In the genomic region with DNA sequence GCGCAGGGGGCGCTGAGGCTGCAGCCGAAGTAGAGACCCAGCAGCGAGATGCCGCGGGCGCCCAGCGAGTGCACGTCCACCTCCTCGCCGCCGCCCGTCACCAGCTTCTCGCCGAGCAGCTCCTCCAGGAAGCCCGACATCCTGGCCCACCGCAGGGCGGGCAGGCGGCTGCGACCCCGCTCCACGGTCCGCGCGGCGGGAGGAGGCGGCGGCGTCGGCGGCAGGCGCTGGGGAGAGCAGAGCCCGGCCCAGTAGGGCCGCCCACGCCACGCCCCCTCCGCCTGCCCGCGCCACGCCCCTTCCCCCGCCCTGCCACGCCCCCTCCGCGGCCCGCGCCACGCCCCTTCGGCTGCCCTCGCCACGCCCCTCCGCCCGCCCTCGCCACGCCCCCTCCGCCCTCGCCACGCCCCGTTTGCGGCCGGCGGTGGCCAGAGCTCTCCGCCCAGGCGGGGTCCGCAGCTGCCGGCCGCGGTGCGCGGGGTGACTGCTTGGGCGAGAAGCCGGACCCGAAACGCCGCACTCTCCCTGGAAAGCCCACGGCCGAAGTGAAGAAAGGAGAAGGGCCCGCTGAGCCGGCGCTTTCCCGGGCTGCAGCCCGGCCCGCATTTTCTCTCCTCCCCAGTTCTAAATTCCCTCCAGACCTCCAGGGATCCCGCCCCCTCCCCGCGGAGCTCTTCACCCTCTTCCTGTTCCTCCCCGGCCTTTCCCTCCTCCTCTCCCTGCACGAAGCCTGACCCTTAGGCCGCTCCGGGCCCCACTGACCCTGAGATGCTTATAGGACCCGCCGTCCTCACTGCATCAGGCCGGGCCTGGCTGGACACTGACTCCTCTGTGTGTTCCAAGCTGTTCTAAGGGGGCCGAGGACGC, we compare ENCODE assay signal across 1 cellular context.
TF ChIP-seq lines count a peak whose summit lies in the region.

Gene NXN, minus strand, starts transcription at position 238 of the 867 bp plus-strand sequence.

TF ChIP-seq in HepG2, 621 proteins besides CTCF, POLR2A, EP300 and RAD21 (continued from another document and continues in another):
- TF ChIP-seq, protein P1, sequence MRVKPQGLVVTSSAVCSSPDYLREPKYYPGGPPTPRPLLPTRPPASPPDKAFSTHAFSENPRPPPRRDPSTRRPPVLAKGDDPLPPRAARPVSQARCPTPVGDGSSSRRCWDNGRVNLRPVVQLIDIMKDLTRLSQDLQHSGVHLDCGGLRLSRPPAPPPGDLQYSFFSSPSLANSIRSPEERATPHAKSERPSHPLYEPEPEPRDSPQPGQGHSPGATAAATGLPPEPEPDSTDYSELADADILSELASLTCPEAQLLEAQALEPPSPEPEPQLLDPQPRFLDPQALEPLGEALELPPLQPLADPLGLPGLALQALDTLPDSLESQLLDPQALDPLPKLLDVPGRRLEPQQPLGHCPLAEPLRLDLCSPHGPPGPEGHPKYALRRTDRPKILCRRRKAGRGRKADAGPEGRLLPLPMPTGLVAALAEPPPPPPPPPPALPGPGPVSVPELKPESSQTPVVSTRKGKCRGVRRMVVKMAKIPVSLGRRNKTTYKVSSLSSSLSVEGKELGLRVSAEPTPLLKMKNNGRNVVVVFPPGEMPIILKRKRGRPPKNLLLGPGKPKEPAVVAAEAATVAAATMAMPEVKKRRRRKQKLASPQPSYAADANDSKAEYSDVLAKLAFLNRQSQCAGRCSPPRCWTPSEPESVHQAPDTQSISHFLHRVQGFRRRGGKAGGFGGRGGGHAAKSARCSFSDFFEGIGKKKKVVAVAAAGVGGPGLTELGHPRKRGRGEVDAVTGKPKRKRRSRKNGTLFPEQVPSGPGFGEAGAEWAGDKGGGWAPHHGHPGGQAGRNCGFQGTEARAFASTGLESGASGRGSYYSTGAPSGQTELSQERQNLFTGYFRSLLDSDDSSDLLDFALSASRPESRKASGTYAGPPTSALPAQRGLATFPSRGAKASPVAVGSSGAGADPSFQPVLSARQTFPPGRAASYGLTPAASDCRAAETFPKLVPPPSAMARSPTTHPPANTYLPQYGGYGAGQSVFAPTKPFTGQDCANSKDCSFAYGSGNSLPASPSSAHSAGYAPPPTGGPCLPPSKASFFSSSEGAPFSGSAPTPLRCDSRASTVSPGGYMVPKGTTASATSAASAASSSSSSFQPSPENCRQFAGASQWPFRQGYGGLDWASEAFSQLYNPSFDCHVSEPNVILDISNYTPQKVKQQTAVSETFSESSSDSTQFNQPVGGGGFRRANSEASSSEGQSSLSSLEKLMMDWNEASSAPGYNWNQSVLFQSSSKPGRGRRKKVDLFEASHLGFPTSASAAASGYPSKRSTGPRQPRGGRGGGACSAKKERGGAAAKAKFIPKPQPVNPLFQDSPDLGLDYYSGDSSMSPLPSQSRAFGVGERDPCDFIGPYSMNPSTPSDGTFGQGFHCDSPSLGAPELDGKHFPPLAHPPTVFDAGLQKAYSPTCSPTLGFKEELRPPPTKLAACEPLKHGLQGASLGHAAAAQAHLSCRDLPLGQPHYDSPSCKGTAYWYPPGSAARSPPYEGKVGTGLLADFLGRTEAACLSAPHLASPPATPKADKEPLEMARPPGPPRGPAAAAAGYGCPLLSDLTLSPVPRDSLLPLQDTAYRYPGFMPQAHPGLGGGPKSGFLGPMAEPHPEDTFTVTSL (CRISPR knock-in tag; IDR thresholded peaks at IDR 0.05; ENCODE audit: borderline replicate concordance): no peak
- TF ChIP-seq, protein P2, sequence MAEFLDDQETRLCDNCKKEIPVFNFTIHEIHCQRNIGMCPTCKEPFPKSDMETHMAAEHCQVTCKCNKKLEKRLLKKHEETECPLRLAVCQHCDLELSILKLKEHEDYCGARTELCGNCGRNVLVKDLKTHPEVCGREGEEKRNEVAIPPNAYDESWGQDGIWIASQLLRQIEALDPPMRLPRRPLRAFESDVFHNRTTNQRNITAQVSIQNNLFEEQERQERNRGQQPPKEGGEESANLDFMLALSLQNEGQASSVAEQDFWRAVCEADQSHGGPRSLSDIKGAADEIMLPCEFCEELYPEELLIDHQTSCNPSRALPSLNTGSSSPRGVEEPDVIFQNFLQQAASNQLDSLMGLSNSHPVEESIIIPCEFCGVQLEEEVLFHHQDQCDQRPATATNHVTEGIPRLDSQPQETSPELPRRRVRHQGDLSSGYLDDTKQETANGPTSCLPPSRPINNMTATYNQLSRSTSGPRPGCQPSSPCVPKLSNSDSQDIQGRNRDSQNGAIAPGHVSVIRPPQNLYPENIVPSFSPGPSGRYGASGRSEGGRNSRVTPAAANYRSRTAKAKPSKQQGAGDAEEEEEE (CRISPR knock-in tag; IDR thresholded peaks at IDR 0.05; ENCODE audit: borderline replicate concordance): no peak
- no peak for TF ChIP-seq ZNF557 (CRISPR knock-in tag; IDR thresholded peaks at IDR 0.05)
- TF ChIP-seq ZNF703 (CRISPR knock-in tag; IDR thresholded peaks at IDR 0.05; ENCODE audit: borderline replicate concordance): no peak
- TF ChIP-seq POGK (CRISPR knock-in tag; conservative IDR thresholded peaks at IDR 0.05): 0 out of 2 replicates have a peak, but pooled peaks have one; percentile 17
- TF ChIP-seq, protein P3, sequence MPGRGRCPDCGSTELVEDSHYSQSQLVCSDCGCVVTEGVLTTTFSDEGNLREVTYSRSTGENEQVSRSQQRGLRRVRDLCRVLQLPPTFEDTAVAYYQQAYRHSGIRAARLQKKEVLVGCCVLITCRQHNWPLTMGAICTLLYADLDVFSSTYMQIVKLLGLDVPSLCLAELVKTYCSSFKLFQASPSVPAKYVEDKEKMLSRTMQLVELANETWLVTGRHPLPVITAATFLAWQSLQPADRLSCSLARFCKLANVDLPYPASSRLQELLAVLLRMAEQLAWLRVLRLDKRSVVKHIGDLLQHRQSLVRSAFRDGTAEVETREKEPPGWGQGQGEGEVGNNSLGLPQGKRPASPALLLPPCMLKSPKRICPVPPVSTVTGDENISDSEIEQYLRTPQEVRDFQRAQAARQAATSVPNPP (CRISPR knock-in tag; IDR thresholded peaks at IDR 0.05): no peak
- TF ChIP-seq, protein P4, sequence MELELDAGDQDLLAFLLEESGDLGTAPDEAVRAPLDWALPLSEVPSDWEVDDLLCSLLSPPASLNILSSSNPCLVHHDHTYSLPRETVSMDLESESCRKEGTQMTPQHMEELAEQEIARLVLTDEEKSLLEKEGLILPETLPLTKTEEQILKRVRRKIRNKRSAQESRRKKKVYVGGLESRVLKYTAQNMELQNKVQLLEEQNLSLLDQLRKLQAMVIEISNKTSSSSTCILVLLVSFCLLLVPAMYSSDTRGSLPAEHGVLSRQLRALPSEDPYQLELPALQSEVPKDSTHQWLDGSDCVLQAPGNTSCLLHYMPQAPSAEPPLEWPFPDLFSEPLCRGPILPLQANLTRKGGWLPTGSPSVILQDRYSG (CRISPR knock-in tag; IDR thresholded peaks at IDR 0.05): no peak
- no peak for TF ChIP-seq ZFP1 (CRISPR knock-in tag; IDR thresholded peaks at IDR 0.05)
- no peak for TF ChIP-seq ZSCAN12 (CRISPR knock-in tag; IDR thresholded peaks at IDR 0.05)
- no peak for TF ChIP-seq PTBP1 (IDR thresholded peaks at IDR 0.05; ENCODE audit: low read depth, low read length, poor library complexity, severe bottlenecking)
- TF ChIP-seq ZNF562 (CRISPR knock-in tag; IDR thresholded peaks at IDR 0.05; ENCODE audit: borderline replicate concordance): no peak
- TF ChIP-seq PBX2 (CRISPR knock-in tag; IDR thresholded peaks at IDR 0.05): no peak
- no peak for TF ChIP-seq CHD4 (IDR thresholded peaks at IDR 0.05; ENCODE audit: borderline replicate concordance, low read length)
- no peak for TF ChIP-seq MYNN (CRISPR knock-in tag; IDR thresholded peaks at IDR 0.05; ENCODE audit: low read depth)
- no peak; the same call in 1 of the 2 replicates for TF ChIP-seq HOXA5 (CRISPR knock-in tag; IDR thresholded peaks at IDR 0.05)
- TF ChIP-seq FOSL2 (CRISPR knock-in tag; IDR thresholded peaks at IDR 0.05): no peak
- no peak for TF ChIP-seq ZNF512 (CRISPR knock-in tag; IDR thresholded peaks at IDR 0.05)
- 0 out of 2 replicates have a peak, but pooled peaks have one; percentile 24 for TF ChIP-seq ZNF276 (CRISPR knock-in tag; IDR thresholded peaks at IDR 0.05; ENCODE audit: low read depth)
- TF ChIP-seq ZNF446 (CRISPR knock-in tag; IDR thresholded peaks at IDR 0.05): no peak
- TF ChIP-seq ZNF652 (CRISPR knock-in tag; IDR thresholded peaks at IDR 0.05; ENCODE audit: borderline replicate concordance, low read depth): no peak
- TF ChIP-seq HOXA9 (CRISPR knock-in tag; IDR thresholded peaks at IDR 0.05; ENCODE audit: borderline replicate concordance): no peak
- no peak for TF ChIP-seq SAFB2 (CRISPR knock-in tag; IDR thresholded peaks at IDR 0.05; ENCODE audit: borderline replicate concordance, low read depth)
- TF ChIP-seq, protein P5, sequence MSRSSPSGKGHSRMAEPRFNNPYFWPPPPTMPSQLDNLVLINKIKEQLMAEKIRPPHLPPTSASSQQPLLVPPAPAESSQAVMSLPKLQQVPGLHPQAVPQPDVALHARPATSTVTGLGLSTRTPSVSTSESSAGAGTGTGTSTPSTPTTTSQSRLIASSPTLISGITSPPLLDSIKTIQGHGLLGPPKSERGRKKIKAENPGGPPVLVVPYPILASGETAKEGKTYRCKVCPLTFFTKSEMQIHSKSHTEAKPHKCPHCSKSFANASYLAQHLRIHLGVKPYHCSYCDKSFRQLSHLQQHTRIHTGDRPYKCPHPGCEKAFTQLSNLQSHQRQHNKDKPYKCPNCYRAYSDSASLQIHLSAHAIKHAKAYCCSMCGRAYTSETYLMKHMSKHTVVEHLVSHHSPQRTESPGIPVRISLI (CRISPR knock-in tag; IDR thresholded peaks at IDR 0.05; ENCODE audit: borderline replicate concordance): no peak; the same call in 1 of the 2 replicates
- no peak for TF ChIP-seq TBL1XR1 (IDR thresholded peaks at IDR 0.05; ENCODE audit: borderline replicate concordance, low read length, partially characterized antibody)
- TF ChIP-seq PHF8 (CRISPR knock-in tag; IDR thresholded peaks at IDR 0.05): peak; percentile 72
- TF ChIP-seq ZFX (CRISPR knock-in tag; IDR thresholded peaks at IDR 0.05; ENCODE audit: low read depth): peak; percentile 76
- TF ChIP-seq ZNF136 (CRISPR knock-in tag; IDR thresholded peaks at IDR 0.05; ENCODE audit: low read depth): no peak
- no peak for TF ChIP-seq EHMT2 (IDR thresholded peaks at IDR 0.05; ENCODE audit: borderline replicate concordance, low read depth, low read length)
- no peak for TF ChIP-seq ZNF354B (CRISPR knock-in tag; IDR thresholded peaks at IDR 0.05)
- TF ChIP-seq SMAD9 (CRISPR knock-in tag; IDR thresholded peaks at IDR 0.05): no peak
- TF ChIP-seq HNRNPUL1 (IDR thresholded peaks at IDR 0.05; ENCODE audit: low read depth, low read length): no peak
- no peak for TF ChIP-seq ZNF790 (CRISPR knock-in tag; IDR thresholded peaks at IDR 0.05; ENCODE audit: borderline replicate concordance)
- no peak for TF ChIP-seq HNF4G (IDR thresholded peaks at IDR 0.05; ENCODE audit: borderline replicate concordance, low read depth, low read length)
- TF ChIP-seq HNF4G (CRISPR knock-in tag; IDR thresholded peaks at IDR 0.05; ENCODE audit: borderline replicate concordance, low read depth): no peak
- no peak for TF ChIP-seq ZFP36 (IDR thresholded peaks at IDR 0.05; ENCODE audit: borderline replicate concordance, low read depth, low read length, partially characterized antibody)
- TF ChIP-seq HDAC6 (IDR thresholded peaks at IDR 0.05; ENCODE audit: low read depth, low read length): no peak
- TF ChIP-seq ELF1 (CRISPR knock-in tag; IDR thresholded peaks at IDR 0.05): no peak
